Comparison of ENCODE assay signal across 21 cellular contexts in the genomic region with DNA sequence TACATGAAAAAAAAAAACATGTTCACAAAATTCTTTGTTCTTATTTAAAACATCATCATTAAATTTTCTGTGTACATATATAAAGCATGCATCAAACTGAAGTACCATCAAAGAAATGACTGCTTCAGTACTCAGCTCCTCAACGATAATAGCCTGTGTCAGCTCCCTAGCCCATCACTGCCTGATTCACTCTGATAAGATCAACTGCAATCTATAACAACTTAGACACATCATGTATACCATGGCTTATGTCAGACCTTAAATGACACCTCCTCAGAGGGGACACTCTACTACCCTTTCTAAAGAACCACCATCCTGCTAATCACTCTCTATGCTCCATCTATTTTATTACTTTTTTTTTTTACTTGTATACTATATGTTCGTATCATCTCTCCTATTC.
"Had no signal": no experiment of that assay in that cellular context is flagged by ENCODE, and none has a peak within 500 bp of the region (broad histone marks: within the 10 kb centered on the region; RNA-seq: fewer than 3 reads in every experiment).

No MANE protein-coding gene starts in this region.

- H3K9me3 ChIP-seq: SJSA1 had no signal

- H3K27ac ChIP-seq: KMS-11, SJSA1 had no signal

- H3K36me3 ChIP-seq: SJSA1 had no signal

- H3K27ac Mint-ChIP-seq: IgD-negative memory B cell had no signal

- H3K9ac ChIP-seq: KMS-11 had no signal

- H3K4me2 ChIP-seq: KMS-11 had no signal

- H3K4me3 ChIP-seq: K562, SJSA1 had no signal

- DNase-seq: Kasumi-1, MM.1S, NCI-H1092 treated with DMSO at 0.1 percent for 48 hours, NCI-H1436, NCI-H1694, NCI-H187 treated with DMSO at 0.1 percent for 48 hours, NCI-H2029 treated with DMSO at 0.1 percent for 48 hours, NCI-H2171, NCI-H226, NCI-H446, NCI-H510A, NCI-H524 treated with DMSO at 0.1 percent for 48 hours, NCI-H69, NCI-H774, Right ventricle myocardium superior, RPMI8226, SIG-M5 had no signal

- H3K4me3 Mint-ChIP-seq: IgD-negative memory B cell had no signal

- H3K27me3 ChIP-seq: SJSA1 had no signal

- H3K4me1 ChIP-seq: SJSA1 had no signal

- ATAC-seq: K562 had no signal
